ENCODE assay signal across 8 cellular contexts in the genomic region with DNA sequence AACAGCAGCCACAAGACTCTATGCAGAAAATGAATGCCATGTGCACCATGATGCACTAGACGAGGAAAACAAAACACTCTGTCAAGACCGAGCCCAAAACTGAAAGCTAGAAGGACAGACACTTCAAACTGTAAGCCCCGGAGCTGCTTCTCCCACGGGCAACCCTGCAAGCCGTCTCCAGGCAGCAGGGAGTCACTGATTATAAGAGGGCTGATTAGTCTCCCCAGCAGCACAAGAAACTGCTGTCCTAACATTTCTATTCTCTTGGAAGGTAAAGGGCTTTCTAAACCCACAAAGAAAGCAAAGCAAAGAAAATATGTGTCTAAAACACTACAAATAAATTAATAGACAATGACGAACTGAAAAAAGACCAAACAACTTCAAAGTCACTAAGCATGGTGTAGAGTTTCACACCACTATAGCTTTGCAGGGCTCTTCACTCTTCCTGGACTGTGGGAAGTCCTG. TPM values are rescaled to one million over a fixed set of nuclear protein-coding genes. Genes with fewer than 3 reads are reported as not detected.
DNase-seq lines count a peak whose midpoint lies in the region; ATAC-seq and TF ChIP-seq lines count a peak whose summit lies in the region.

No MANE protein-coding gene starts in this region.

- H3K56ac ChIP-seq in H9 (ENCODE audit: insufficient read length, low read depth, low read length): no peak overlapping the region

- peaks cover 14% of the 10 kb centered on the region for H3K36me3 Mint-ChIP-seq in activated T-helper 2 cell treated with anti-CD3 and anti-CD28 coated beads, Interferon-gamma antibody, Interleukin-2, Interleukin-4, amounts not matched to agents 10 μg/mL and 5 μg/mL and 100 μg/mL, durations not matched to agents 14 hours and 24 hours and 36 hours (ENCODE audit: low read depth)
- H3K36me3 Mint-ChIP-seq in H9 (ENCODE audit: insufficient read depth in 1 of 3, low read depth in 3 of 3): no peaks in the 10 kb centered on the region

- no peak overlapping the region for H3T11ph ChIP-seq in H9 (ENCODE audit: low read length)

- H3K9me3 Mint-ChIP-seq in activated T-helper 2 cell treated with anti-CD3 and anti-CD28 coated beads, Interferon-gamma antibody, Interleukin-2, Interleukin-4, amounts not matched to agents 10 μg/mL and 5 μg/mL and 100 μg/mL, durations not matched to agents 14 hours and 24 hours and 36 hours: no peaks in the 10 kb centered on the region
- no peaks in the 10 kb centered on the region for H3K9me3 Mint-ChIP-seq in H9

- H3K4me2 ChIP-seq in Karpas-422 (ENCODE audit: low read depth, low read length, poor library complexity, severe bottlenecking) (peak overlapping the region; percentile 73), H9 (ENCODE audit: insufficient read depth, insufficient read length, low read length) (no peak overlapping the region)

- no peak overlapping the region for H4K91ac ChIP-seq in H9 (ENCODE audit: insufficient read length, low read depth, low read length)

- H3K79me1 ChIP-seq in H9 (ENCODE audit: insufficient read depth, low read depth, low read length, poor library complexity, severe bottlenecking): peaks cover 2% of the 10 kb centered on the region

- no peak overlapping the region for H2BK120ac ChIP-seq in H9 (ENCODE audit: low read depth, low read length, poor library complexity, severe bottlenecking)

- H3K4ac ChIP-seq in H9 (ENCODE audit: low read depth, low read length): no peak overlapping the region

- no peak overlapping the region for H2BK15ac ChIP-seq in H9 (ENCODE audit: low read depth, low read length)

- no peak overlapping the region for H2BK5ac ChIP-seq in H9 (ENCODE audit: insufficient read length, low read length)

- H3K27ac Mint-ChIP-seq in activated T-helper 2 cell treated with anti-CD3 and anti-CD28 coated beads, Interferon-gamma antibody, Interleukin-2, Interleukin-4, amounts not matched to agents 10 μg/mL and 5 μg/mL and 100 μg/mL, durations not matched to agents 14 hours and 24 hours and 36 hours: peak overlapping the region; percentile 85
- H3K27ac Mint-ChIP-seq in H9: 0 out of 7 replicates have a peak overlapping the region, but pooled peaks of 1 of the 3 experiments have one; percentile 34

- no peak overlapping the region for H2BK20ac ChIP-seq in H9 (ENCODE audit: low read depth, low read length, poor library complexity, severe bottlenecking)

- H3K4me3 ChIP-seq in heart right ventricle (peak overlapping the region in 2 of 10 donors; percentile 15 to 35), Karpas-422 (ENCODE audit: low read length) (peak overlapping the region; percentile 42; the same call in 1 of the 2 replicates)

- 7 to 13% methylated on average over 6 of the region's 6 CpGs for WGBS in heart right ventricle, 2 donors
- WGBS in H9 (ENCODE audit: extremely low coverage, insufficient read length, low lambda C conversion rate): no CpG with 5 or more reads among the region's 6 CpGs

- H4K20me1 ChIP-seq in Karpas-422 (ENCODE audit: insufficient read depth, low read depth, low read length) (no peaks in the 10 kb centered on the region), H9 (ENCODE audit: control insufficient read depth, insufficient read depth, insufficient read length) (no peaks in the 10 kb centered on the region)

- no peak overlapping the region for H3K14ac ChIP-seq in H9 (ENCODE audit: insufficient read depth, low read length)

- H3K4me1 Mint-ChIP-seq in activated T-helper 2 cell treated with anti-CD3 and anti-CD28 coated beads, Interferon-gamma antibody, Interleukin-2, Interleukin-4, amounts not matched to agents 10 μg/mL and 5 μg/mL and 100 μg/mL, durations not matched to agents 14 hours and 24 hours and 36 hours (ENCODE audit: low read depth): peaks cover 33% of the 10 kb centered on the region
- H3K4me1 Mint-ChIP-seq in H9: peaks cover 8 to 25% of the 10 kb centered on the region in 2 experiments

- no peak for ATAC-seq in heart right ventricle
- ATAC-seq in left cardiac atrium: no peak
- no peak for ATAC-seq in GM18520 (IDR thresholded peaks at IDR 0.05; ENCODE audit: unreplicated experiment)

- H3K27me3 ChIP-seq in heart right ventricle: no peaks in the 10 kb centered on the region
- H3K27me3 ChIP-seq in Karpas-422 (ENCODE audit: low read length): no peaks in the 10 kb centered on the region
- no peaks in the 10 kb centered on the region for H3K27me3 ChIP-seq in H9 (ENCODE audit: insufficient read depth, low read length)

- peak overlapping the region; percentile 51 for H3K4me3 Mint-ChIP-seq in activated T-helper 2 cell treated with anti-CD3 and anti-CD28 coated beads, Interferon-gamma antibody, Interleukin-2, Interleukin-4, amounts not matched to agents 10 μg/mL and 5 μg/mL and 100 μg/mL, durations not matched to agents 14 hours and 24 hours and 36 hours (ENCODE audit: low read depth)
- H3K4me3 Mint-ChIP-seq in H9: no peak overlapping the region

- H3K18ac ChIP-seq in H9 (ENCODE audit: insufficient read length, low read depth, low read length): no peak overlapping the region

- intact Hi-C loops in heart right ventricle (cut with DNase I): no loop called here
- intact Hi-C loops in left cardiac atrium (cut with DNase I): no loop called here
- intact Hi-C loops in activated T-helper 2 cell treated with anti-CD3 and anti-CD28 coated beads, Interferon-gamma antibody, Interleukin-2, Interleukin-4, amounts not matched to agents 10 μg/mL and 5 μg/mL and 100 μg/mL, durations not matched to agents 14 hours and 24 hours and 36 hours (cut with micrococcal nuclease): loop anchor here (1.0 to 2.0 kb wide), 2 partner anchors 10 to 15 kb away; partner anchors contain the start of gene TBC1D2B

- H3K23ac ChIP-seq in H9 (ENCODE audit: insufficient read length, low read depth, low read length): no peak overlapping the region

- H2AK5ac ChIP-seq in H9 (ENCODE audit: insufficient read length, low read length): no peak overlapping the region

- H3K23me2 ChIP-seq in H9 (ENCODE audit: insufficient read length, low read depth, low read length, poor library complexity, severe bottlenecking): no peaks in the 10 kb centered on the region

- H3K9me3 ChIP-seq in heart right ventricle (no peaks in the 10 kb centered on the region), Karpas-422 (ENCODE audit: low read length) (no peaks in the 10 kb centered on the region), H9 (ENCODE audit: control insufficient read depth, low read depth, low read length) (no peaks in the 10 kb centered on the region)

- no peaks in the 10 kb centered on the region for H3K9me2 ChIP-seq in Karpas-422 (replicated peaks; ENCODE audit: insufficient read depth, low read length)

- no peak for DNase-seq in heart right ventricle
- no peak for DNase-seq in left cardiac atrium
- no peak for DNase-seq in Karpas-422
- no peak for DNase-seq in activated T-helper 2 cell treated with anti-CD3 and anti-CD28 coated beads, Interferon-gamma antibody, Interleukin-2, Interleukin-4, amounts not matched to agents 10 μg/mL and 5 μg/mL and 100 μg/mL, durations not matched to agents 14 hours and 24 hours and 36 hours (ENCODE audit: low spot score)
- peak; percentile 25 for DNase-seq in kidney tubule cell (ENCODE audit: low spot score)
- DNase-seq in substantia nigra (lab: John Stamatoyannopoulos, UW): peak in 2 of 49 donors; percentile 23 to 41
- DNase-seq in H9: no peak

- H3K27me3 Mint-ChIP-seq in activated T-helper 2 cell treated with anti-CD3 and anti-CD28 coated beads, Interferon-gamma antibody, Interleukin-2, Interleukin-4, amounts not matched to agents 10 μg/mL and 5 μg/mL and 100 μg/mL, durations not matched to agents 14 hours and 24 hours and 36 hours (ENCODE audit: low read depth): no peaks in the 10 kb centered on the region
- H3K27me3 Mint-ChIP-seq in H9 (ENCODE audit: low read depth): no peaks in the 10 kb centered on the region

- no peaks in the 10 kb centered on the region for H3K36me3 ChIP-seq in heart right ventricle
- no peaks in the 10 kb centered on the region for H3K36me3 ChIP-seq in Karpas-422 (ENCODE audit: insufficient read depth, low read length)

- H2BK12ac ChIP-seq in H9 (ENCODE audit: insufficient read length, low read depth, low read length): no peak overlapping the region

- no peak for TF ChIP-seq CTCF in heart right ventricle (IDR thresholded peaks at IDR 0.05)
- no peak for TF ChIP-seq CTCF in H9 (conservative IDR thresholded peaks at IDR 0.05)

- H4K8ac ChIP-seq in H9 (replicated peaks; ENCODE audit: insufficient read length, low read depth, low read length): no peak overlapping the region

- H4K5ac ChIP-seq in H9 (ENCODE audit: insufficient read length, low read depth, low read length): no peak overlapping the region

- H2AFZ ChIP-seq in Karpas-422 (ENCODE audit: low read length) (no peak overlapping the region), H9 (ENCODE audit: low read length) (no peak overlapping the region)

- H3K79me2 ChIP-seq in Karpas-422 (ENCODE audit: low read length) (peaks cover 82% of the 10 kb centered on the region), H9 (ENCODE audit: insufficient read depth, low read length) (peaks cover 3% of the 10 kb centered on the region; the same call in 1 of the 2 replicates)

- H3K4me1 ChIP-seq in heart right ventricle (peaks cover 13 to 97% (median 89%) of the 10 kb centered on the region in 9 donors), Karpas-422 (ENCODE audit: low read length) (peaks cover 97% of the 10 kb centered on the region), H9 (ENCODE audit: insufficient read depth, low read length) (peaks cover 3% of the 10 kb centered on the region; the same call in 1 of the 2 replicates)

- H3K27ac ChIP-seq in heart right ventricle (peak overlapping the region in 6 of 10 donors; percentile 21 to 83 (median 54)), Karpas-422 (ENCODE audit: low read length) (peak overlapping the region; percentile 84), substantia nigra (ENCODE audit: low read depth, low read length, poor library complexity, severe bottlenecking) (peak overlapping the region; percentile 2), H9 (ENCODE audit: insufficient read length, low read depth, low read length) (no peak overlapping the region)

- H3K9ac ChIP-seq in Karpas-422 (ENCODE audit: low read length) (peak overlapping the region; percentile 52), H9 (ENCODE audit: extremely low read depth, insufficient read length, low read length) (no peak overlapping the region)

RNA-seq across cellular contexts. Expression of gene TBC1D2B, which starts 15.5 kb away (rescaled TPM):
- total RNA-seq in heart right ventricle (10 to 100 TPM in 5 of 10 donors, 1 to 10 TPM in 5; 6.3 to 20.8 (median 10.0) TPM), left cardiac atrium (10 to 100 TPM; 20.5 to 23.7 TPM), H9 (2021) (16.0 and 17.6 TPM in 2 replicates)
- 1 to 10 TPM; 4.7 to 7.6 TPM for polyA plus RNA-seq in heart right ventricle
- total RNA-seq in Karpas-422 (2014; rRNA removed; shearing (Covaris generic); ENCODE audit: low replicate concordance): 20.1 and 38.9 TPM in 2 replicates
- 55.0 and 63.5 TPM in 2 replicates for total RNA-seq in activated T-helper 2 cell treated with anti-CD3 and anti-CD28 coated beads, Interferon-gamma antibody, Interleukin-2, Interleukin-4, amounts not matched to agents 10 μg/mL and 5 μg/mL and 100 μg/mL, durations not matched to agents 14 hours and 24 hours and 36 hours

RNA-seq across cellular contexts. Expression of gene SH2D7, which starts 30.4 kb away (rescaled TPM):
- total RNA-seq in heart right ventricle (not detected), left cardiac atrium (not detected), H9 (2021) (not detected in 2 replicates)
- not detected for polyA plus RNA-seq in heart right ventricle
- not detected in 2 replicates for total RNA-seq in Karpas-422 (2014; rRNA removed; shearing (Covaris generic); ENCODE audit: low replicate concordance)
- total RNA-seq in activated T-helper 2 cell treated with anti-CD3 and anti-CD28 coated beads, Interferon-gamma antibody, Interleukin-2, Interleukin-4, amounts not matched to agents 10 μg/mL and 5 μg/mL and 100 μg/mL, durations not matched to agents 14 hours and 24 hours and 36 hours: not detected in 2 replicates
